Comparison of ENCODE assay signal across 10 cellular contexts in genomic region chr2:176830362-176830761, GRCh38.
DNase-seq lines count a peak whose midpoint lies in the region; ATAC-seq and TF ChIP-seq lines count a peak whose summit lies in the region.
"Had no signal": no experiment of that assay in that cellular context is flagged by ENCODE, and none has a peak within 500 bp of the region (broad histone marks: within the 10 kb centered on the region; RNA-seq: fewer than 3 reads in every experiment).

No MANE protein-coding gene starts in this region.

- TF ChIP-seq CTCF in LNCaP clone FGC (IDR thresholded peaks at IDR 0.05; ENCODE audit: control insufficient read depth, extremely low read depth, insufficient read depth) (peak; percentile 58), VCaP (conservative IDR thresholded peaks at IDR 0.05) (peak; percentile 29)

- H3K9me3 Mint-ChIP-seq in stimulated activated naive CD8-positive, alpha-beta T cell treated with anti-CD3 and anti-CD28 coated beads, Interleukin-15, amount 100 ng/mL, for 72 hours = no peaks in the 10 kb centered on the region
- H3K9me3 Mint-ChIP-seq: activated naive CD4-positive, alpha-beta T cell treated with anti-CD3 and anti-CD28 coated beads, Interleukin-2, amount 50 U/mL, for 24 hours had no signal

- no peaks in the 10 kb centered on the region for H3K27me3 Mint-ChIP-seq in stimulated activated naive CD8-positive, alpha-beta T cell treated with anti-CD3 and anti-CD28 coated beads, Interleukin-15, amount 100 ng/mL, for 72 hours
- H3K27me3 Mint-ChIP-seq: activated naive CD4-positive, alpha-beta T cell treated with anti-CD3 and anti-CD28 coated beads, Interleukin-2, amount 50 U/mL, for 24 hours had no signal

- peak overlapping the region in 1 of 2 donors; percentile 87 for H3K27ac Mint-ChIP-seq in stimulated activated naive CD8-positive, alpha-beta T cell treated with anti-CD3 and anti-CD28 coated beads, Interleukin-15, amount 100 ng/mL, for 72 hours
- H3K27ac Mint-ChIP-seq: activated naive CD4-positive, alpha-beta T cell treated with anti-CD3 and anti-CD28 coated beads, Interleukin-2, amount 50 U/mL, for 24 hours had no signal

- H3K4me1 Mint-ChIP-seq in stimulated activated naive CD8-positive, alpha-beta T cell treated with anti-CD3 and anti-CD28 coated beads, Interleukin-15, amount 100 ng/mL, for 72 hours = peaks cover 28% of the 10 kb centered on the region

- H3K4me3 Mint-ChIP-seq in stimulated activated naive CD8-positive, alpha-beta T cell treated with anti-CD3 and anti-CD28 coated beads, Interleukin-15, amount 100 ng/mL, for 72 hours = no peak overlapping the region
- H3K4me3 Mint-ChIP-seq: activated naive CD4-positive, alpha-beta T cell treated with anti-CD3 and anti-CD28 coated beads, Interleukin-2, amount 50 U/mL, for 24 hours had no signal

- H3K27ac ChIP-seq in VCaP = no peak overlapping the region
- H3K27ac ChIP-seq: neutrophil had no signal

- peak in 1 of 2 donors; percentile 46 for DNase-seq in stimulated activated naive CD8-positive, alpha-beta T cell treated with anti-CD3 and anti-CD28 coated beads, Interleukin-15, amount 100 ng/mL, for 72 hours
- DNase-seq in stimulated activated naive CD8-positive, alpha-beta T cell treated with anti-CD3 and anti-CD28 coated beads, Interleukin-15, Interleukin-2, amounts not matched to agents 100 U/mL and 50 U/mL, for 24 hours = no peak
- DNase-seq in LNCaP clone FGC (ENCODE audit: low read depth) (no peak), epidermal melanocyte (ENCODE audit: insufficient read length, low spot score) (no peak)

- no peak overlapping the region for H3K4me3 ChIP-seq in LNCaP clone FGC (ENCODE audit: low read depth, low read length)

- ATAC-seq in stimulated activated naive CD8-positive, alpha-beta T cell treated with anti-CD3 and anti-CD28 coated beads, Interleukin-15, amount 100 ng/mL, for 72 hours = peak; percentile 59
- no peak for ATAC-seq in stimulated activated naive CD8-positive, alpha-beta T cell treated with anti-CD3 and anti-CD28 coated beads, Interleukin-15, Interleukin-2, amounts not matched to agents 100 U/mL and 50 U/mL, for 24 hours
- ATAC-seq in HG03571 (IDR thresholded peaks at IDR 0.05; ENCODE audit: unreplicated experiment) (no peak), GM18520 (IDR thresholded peaks at IDR 0.05; ENCODE audit: unreplicated experiment) (no peak), HG02610 (IDR thresholded peaks at IDR 0.05; ENCODE audit: unreplicated experiment) (no peak)
